In the genomic region with DNA sequence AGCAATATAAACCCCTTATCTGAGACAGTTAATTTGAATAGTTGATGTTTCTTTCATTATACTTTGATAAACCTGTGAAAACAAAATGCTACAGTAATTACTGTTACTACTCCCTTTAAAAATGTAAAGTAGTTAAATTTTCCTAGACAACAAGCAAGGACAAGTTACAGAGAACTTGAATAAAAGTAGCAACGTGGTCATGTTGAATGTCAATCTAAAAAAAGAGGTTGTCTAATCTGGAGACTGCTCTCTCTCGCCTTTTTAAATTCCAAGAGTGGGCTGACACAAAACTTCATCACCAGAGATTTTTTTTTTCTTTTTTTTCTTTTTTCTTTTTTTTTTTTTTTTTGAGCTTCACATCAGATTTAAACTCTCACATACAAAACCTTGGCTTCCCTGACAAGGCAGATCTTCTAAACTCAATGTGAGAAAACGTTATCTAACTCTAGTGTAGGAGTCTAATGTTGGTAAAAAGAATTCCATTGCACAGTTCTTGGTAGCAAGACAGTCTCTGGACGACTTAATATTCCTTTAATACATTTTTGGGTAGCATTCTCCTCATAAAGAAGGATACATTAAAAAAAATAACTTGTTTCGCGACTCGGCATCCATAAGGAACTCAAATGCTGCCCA, we compare ENCODE assay signal across 1 cellular context.
TF ChIP-seq lines count a peak whose summit lies in the region.

No MANE protein-coding gene starts in this region.

TF ChIP-seq in SK-N-SH, 30 proteins besides CTCF, POLR2A, EP300 and RAD21 (continued from another document):
- TF ChIP-seq, protein P1, sequence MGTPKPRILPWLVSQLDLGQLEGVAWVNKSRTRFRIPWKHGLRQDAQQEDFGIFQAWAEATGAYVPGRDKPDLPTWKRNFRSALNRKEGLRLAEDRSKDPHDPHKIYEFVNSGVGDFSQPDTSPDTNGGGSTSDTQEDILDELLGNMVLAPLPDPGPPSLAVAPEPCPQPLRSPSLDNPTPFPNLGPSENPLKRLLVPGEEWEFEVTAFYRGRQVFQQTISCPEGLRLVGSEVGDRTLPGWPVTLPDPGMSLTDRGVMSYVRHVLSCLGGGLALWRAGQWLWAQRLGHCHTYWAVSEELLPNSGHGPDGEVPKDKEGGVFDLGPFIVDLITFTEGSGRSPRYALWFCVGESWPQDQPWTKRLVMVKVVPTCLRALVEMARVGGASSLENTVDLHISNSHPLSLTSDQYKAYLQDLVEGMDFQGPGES (IDR thresholded peaks at IDR 0.05; ENCODE audit: low read depth, low read length), result no peak
- TF ChIP-seq GATA2 (CRISPR knock-in tag; IDR thresholded peaks at IDR 0.05) (no peak), MEF2A (IDR thresholded peaks at IDR 0.05; ENCODE audit: borderline replicate concordance, low read depth) (no peak), TEAD4 (IDR thresholded peaks at IDR 0.05; ENCODE audit: borderline replicate concordance, insufficient read depth) (no peak)
- TF ChIP-seq, protein P2, sequence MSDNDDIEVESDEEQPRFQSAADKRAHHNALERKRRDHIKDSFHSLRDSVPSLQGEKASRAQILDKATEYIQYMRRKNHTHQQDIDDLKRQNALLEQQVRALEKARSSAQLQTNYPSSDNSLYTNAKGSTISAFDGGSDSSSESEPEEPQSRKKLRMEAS (IDR thresholded peaks at IDR 0.05; ENCODE audit: low read depth), result no peak
